1 cellular context compared by ENCODE assay signal in genomic region chr7:97016392-97017196, GRCh38.
TF ChIP-seq lines count a peak whose summit lies in the region.

No MANE protein-coding gene starts in this region.

TF ChIP-seq in HEK293, 187 proteins besides CTCF, POLR2A, EP300 and RAD21 (continued from another document and continues in another):
- no peak for TF ChIP-seq PRDM2 (tag by site-specific recombination; IDR thresholded peaks at IDR 0.05; ENCODE audit: borderline replicate concordance)
- TF ChIP-seq ZNF514 (tag by site-specific recombination; IDR thresholded peaks at IDR 0.05), result no peak
- peak; percentile 49 for TF ChIP-seq ZNF366 (tag by site-specific recombination; conservative IDR thresholded peaks at IDR 0.05)
- peak; percentile 53; the same call in 1 of the 2 replicates for TF ChIP-seq ZEB2 (tag by site-specific recombination; IDR thresholded peaks at IDR 0.05)
- TF ChIP-seq ZNF692 (tag by site-specific recombination; IDR thresholded peaks at IDR 0.05), result 0 out of 2 replicates have a peak, but pooled peaks have one; percentile 28
- no peak for TF ChIP-seq ZNF391 (tag by site-specific recombination; IDR thresholded peaks at IDR 0.05; ENCODE audit: borderline replicate concordance, low read depth)
- TF ChIP-seq ZNF211 (tag by site-specific recombination; IDR thresholded peaks at IDR 0.05; ENCODE audit: low read depth), result no peak
- TF ChIP-seq ZBTB11 (tag by site-specific recombination; conservative IDR thresholded peaks at IDR 0.05; ENCODE audit: low read depth), result no peak
- peak; percentile 76 for TF ChIP-seq ZFHX2 (tag by site-specific recombination; conservative IDR thresholded peaks at IDR 0.05)
- TF ChIP-seq SP3 (tag by site-specific recombination; IDR thresholded peaks at IDR 0.05), result peak; percentile 70
- no peak for TF ChIP-seq INSM2 (tag by site-specific recombination; IDR thresholded peaks at IDR 0.05)
- peak; percentile 56; the same call in 1 of the 2 replicates for TF ChIP-seq KLF8 (tag by site-specific recombination; IDR thresholded peaks at IDR 0.05)
- TF ChIP-seq ZNF707 (tag by site-specific recombination; IDR thresholded peaks at IDR 0.05), result no peak
- TF ChIP-seq, protein P1, sequence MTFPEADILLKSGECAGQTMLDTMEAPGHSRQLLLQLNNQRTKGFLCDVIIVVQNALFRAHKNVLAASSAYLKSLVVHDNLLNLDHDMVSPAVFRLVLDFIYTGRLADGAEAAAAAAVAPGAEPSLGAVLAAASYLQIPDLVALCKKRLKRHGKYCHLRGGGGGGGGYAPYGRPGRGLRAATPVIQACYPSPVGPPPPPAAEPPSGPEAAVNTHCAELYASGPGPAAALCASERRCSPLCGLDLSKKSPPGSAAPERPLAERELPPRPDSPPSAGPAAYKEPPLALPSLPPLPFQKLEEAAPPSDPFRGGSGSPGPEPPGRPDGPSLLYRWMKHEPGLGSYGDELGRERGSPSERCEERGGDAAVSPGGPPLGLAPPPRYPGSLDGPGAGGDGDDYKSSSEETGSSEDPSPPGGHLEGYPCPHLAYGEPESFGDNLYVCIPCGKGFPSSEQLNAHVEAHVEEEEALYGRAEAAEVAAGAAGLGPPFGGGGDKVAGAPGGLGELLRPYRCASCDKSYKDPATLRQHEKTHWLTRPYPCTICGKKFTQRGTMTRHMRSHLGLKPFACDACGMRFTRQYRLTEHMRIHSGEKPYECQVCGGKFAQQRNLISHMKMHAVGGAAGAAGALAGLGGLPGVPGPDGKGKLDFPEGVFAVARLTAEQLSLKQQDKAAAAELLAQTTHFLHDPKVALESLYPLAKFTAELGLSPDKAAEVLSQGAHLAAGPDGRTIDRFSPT (tag by site-specific recombination; IDR thresholded peaks at IDR 0.05), result peak; percentile 78
- TF ChIP-seq ZNF114 (tag by site-specific recombination; IDR thresholded peaks at IDR 0.05), result no peak
- TF ChIP-seq, protein P2, sequence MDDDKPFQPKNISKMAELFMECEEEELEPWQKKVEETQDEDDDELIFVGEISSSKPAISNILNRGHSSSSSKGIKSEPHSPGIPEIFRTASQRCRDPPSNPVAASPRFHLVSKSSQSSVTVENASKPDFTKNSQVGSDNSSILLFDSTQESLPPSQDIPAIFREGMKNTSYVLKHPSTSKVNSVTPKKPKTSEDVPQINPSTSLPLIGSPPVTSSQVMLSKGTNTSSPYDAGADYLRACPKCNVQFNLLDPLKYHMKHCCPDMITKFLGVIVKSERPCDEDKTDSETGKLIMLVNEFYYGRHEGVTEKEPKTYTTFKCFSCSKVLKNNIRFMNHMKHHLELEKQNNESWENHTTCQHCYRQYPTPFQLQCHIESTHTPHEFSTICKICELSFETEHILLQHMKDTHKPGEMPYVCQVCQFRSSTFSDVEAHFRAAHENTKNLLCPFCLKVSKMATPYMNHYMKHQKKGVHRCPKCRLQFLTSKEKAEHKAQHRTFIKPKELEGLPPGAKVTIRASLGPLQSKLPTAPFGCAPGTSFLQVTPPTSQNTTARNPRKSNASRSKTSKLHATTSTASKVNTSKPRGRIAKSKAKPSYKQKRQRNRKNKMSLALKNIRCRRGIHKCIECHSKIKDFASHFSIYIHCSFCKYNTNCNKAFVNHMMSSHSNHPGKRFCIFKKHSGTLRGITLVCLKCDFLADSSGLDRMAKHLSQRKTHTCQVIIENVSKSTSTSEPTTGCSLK (tag by site-specific recombination; IDR thresholded peaks at IDR 0.05), result no peak
- no peak for TF ChIP-seq ZFP41 (tag by site-specific recombination; IDR thresholded peaks at IDR 0.05; ENCODE audit: borderline replicate concordance)
- TF ChIP-seq RBAK (tag by site-specific recombination; IDR thresholded peaks at IDR 0.05), result no peak
- peak; percentile 63 for TF ChIP-seq ZNF335 (tag by site-specific recombination; conservative IDR thresholded peaks at IDR 0.05)
- no peak for TF ChIP-seq YY2 (tag by site-specific recombination; IDR thresholded peaks at IDR 0.05)
- no peak; the same call in none of the 2 replicates for TF ChIP-seq ZNF423 (tag by site-specific recombination; IDR thresholded peaks at IDR 0.05)
- no peak for TF ChIP-seq ZNF791 (tag by site-specific recombination; IDR thresholded peaks at IDR 0.05)
- peak; percentile 87 for TF ChIP-seq IKZF3 (tag by site-specific recombination; IDR thresholded peaks at IDR 0.05)
- no peak for TF ChIP-seq ZNF133 (tag by site-specific recombination; IDR thresholded peaks at IDR 0.05)
- TF ChIP-seq ZNF148 (tag by site-specific recombination; IDR thresholded peaks at IDR 0.05; ENCODE audit: borderline replicate concordance), result no peak
- TF ChIP-seq, protein P3, sequence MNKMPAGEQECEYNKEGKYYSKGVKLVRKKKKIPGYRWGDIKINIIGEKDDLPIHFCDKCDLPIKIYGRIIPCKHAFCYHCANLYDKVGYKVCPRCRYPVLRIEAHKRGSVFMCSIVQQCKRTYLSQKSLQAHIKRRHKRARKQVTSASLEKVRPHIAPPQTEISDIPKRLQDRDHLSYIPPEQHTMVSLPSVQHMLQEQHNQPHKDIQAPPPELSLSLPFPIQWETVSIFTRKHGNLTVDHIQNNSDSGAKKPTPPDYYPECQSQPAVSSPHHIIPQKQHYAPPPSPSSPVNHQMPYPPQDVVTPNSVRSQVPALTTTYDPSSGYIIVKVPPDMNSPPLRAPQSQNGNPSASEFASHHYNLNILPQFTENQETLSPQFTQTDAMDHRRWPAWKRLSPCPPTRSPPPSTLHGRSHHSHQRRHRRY (tag by site-specific recombination; IDR thresholded peaks at IDR 0.05), result no peak
- peak; percentile 50; the same call in 1 of the 2 replicates for TF ChIP-seq KLF16 (tag by site-specific recombination; IDR thresholded peaks at IDR 0.05)
- no peak for TF ChIP-seq ZNF585B (tag by site-specific recombination; IDR thresholded peaks at IDR 0.05)
- TF ChIP-seq ZNF623 (tag by site-specific recombination; IDR thresholded peaks at IDR 0.05), result no peak
- TF ChIP-seq SP7 (tag by site-specific recombination; IDR thresholded peaks at IDR 0.05), result peak; percentile 42; the same call in 1 of the 2 replicates
- peak; percentile 51; the same call in 1 of the 2 replicates for TF ChIP-seq ZBTB6 (tag by site-specific recombination; IDR thresholded peaks at IDR 0.05)
- TF ChIP-seq ZNF843 (tag by site-specific recombination; IDR thresholded peaks at IDR 0.05), result 0 out of 2 replicates have a peak, but pooled peaks have one; percentile 22
- 0 out of 2 replicates have a peak, but pooled peaks have one; percentile 42 for TF ChIP-seq ZNF610 (tag by site-specific recombination; IDR thresholded peaks at IDR 0.05; ENCODE audit: borderline replicate concordance)
- no peak for TF ChIP-seq ZNF544 (tag by site-specific recombination; IDR thresholded peaks at IDR 0.05)
- no peak for TF ChIP-seq ZNF266 (tag by site-specific recombination; IDR thresholded peaks at IDR 0.05; ENCODE audit: low read depth)
